Comparison of ENCODE assay signal across 31 cellular contexts in the genomic region with DNA sequence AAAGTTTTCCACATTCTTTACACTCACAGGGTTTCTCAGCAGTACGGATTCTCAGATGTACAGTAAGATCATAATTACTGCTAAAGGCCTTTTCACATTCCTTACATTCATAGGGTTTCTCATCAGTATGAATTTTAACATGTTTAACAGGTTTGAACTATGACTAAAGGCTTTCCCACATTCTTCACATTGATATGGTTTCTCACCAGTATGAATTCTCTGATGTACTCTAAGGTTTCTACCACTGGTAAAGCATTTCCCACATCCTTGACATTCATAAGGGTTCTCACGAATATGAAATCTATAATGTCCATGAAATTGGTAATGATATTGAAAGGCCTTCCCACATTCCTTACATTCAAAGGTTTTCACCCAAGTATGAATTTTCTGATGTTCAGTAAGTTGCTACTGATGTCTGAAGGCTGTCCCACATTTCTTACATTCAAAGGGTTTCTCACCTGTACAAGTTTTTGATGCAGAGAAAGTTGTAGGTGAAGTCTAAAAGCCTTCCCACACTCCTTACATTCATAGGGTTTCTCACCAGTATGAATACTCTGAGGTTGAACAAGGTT.
"Had no signal": no experiment of that assay in that cellular context is flagged by ENCODE, and none has a peak within 500 bp of the region (broad histone marks: within the 10 kb centered on the region; RNA-seq: fewer than 3 reads in every experiment).

No MANE protein-coding gene starts in this region.

- DNase-seq: activated B cell treated with CpG ODN at 0.5 μM for 24 hours; activated CD4-positive, alpha-beta T cell treated with anti-CD3 and anti-CD28 coated beads for 36 hours; activated CD4-positive, alpha-beta T cell treated with anti-CD3 and anti-CD28 coated beads, Interleukin-2, amount 50 U/mL, for 4 hours; activated CD8-positive, alpha-beta memory T cell treated with anti-CD3 and anti-CD28 coated beads for 24 hours; activated effector memory CD4-positive, alpha-beta T cell treated with Interleukin-2 at 50 U/mL for 16 hours; activated naive CD4-positive, alpha-beta T cell treated with Interleukin-2 at 50 U/mL for 16 hours; cerebellar nuclear complex; colonic mucosa; effector CD8-positive, alpha-beta T cell; head of caudate nucleus; hippocampal formation; left cardiac atrium; left ventricle myocardium superior; mammary epithelial cell; naive B cell; ovary; small intestine; stimulated activated CD4-positive, alpha-beta T cell treated with anti-CD3 and anti-CD28 coated beads, Interleukin-4, amount 100 ng/mL, for 24 hours; stomach; T-helper 2 cell; tibial artery; upper lobe of right lung had no signal

- H3K4me1 ChIP-seq: ascending aorta, colonic mucosa, gastroesophageal sphincter, stomach, suprapubic skin, tibial artery, upper lobe of right lung had no signal

- H3K4me3 Mint-ChIP-seq: activated B cell treated with CpG ODN at 0.5 μM for 24 hours; activated CD4-positive, alpha-beta T cell treated with anti-CD3 and anti-CD28 coated beads for 36 hours; activated naive CD8-positive, alpha-beta T cell; brain; naive B cell; stimulated activated memory B cell treated with anti-CD40 and anti-IgM and Interleukin-4, amounts not matched to agents 10 μg/mL and 1 μg/mL and 100 μg/mL, for 72 hours had no signal

- H3K36me3 ChIP-seq: cardiac muscle cell, colonic mucosa, ovary, upper lobe of right lung had no signal

- H3K27me3 ChIP-seq: ascending aorta, cardiac muscle cell, colonic mucosa, gastroesophageal sphincter, ovary, stomach, suprapubic skin, tibial artery, upper lobe of right lung had no signal

- H3K27ac ChIP-seq: ascending aorta, cardiac muscle cell, colonic mucosa, gastroesophageal sphincter, ovary, stomach, suprapubic skin, tibial artery, upper lobe of right lung had no signal

- H3K4me3 ChIP-seq: cardiac muscle cell, colonic mucosa, gastroesophageal sphincter, ovary, stomach, suprapubic skin, tibial artery, upper lobe of right lung had no signal

- ATAC-seq: activated CD4-positive, alpha-beta T cell treated with anti-CD3 and anti-CD28 coated beads for 36 hours; gastroesophageal sphincter; left cardiac atrium; left ventricle myocardium superior; sciatic nerve; stimulated activated memory B cell treated with anti-CD40 and anti-IgM and Interleukin-4, amounts not matched to agents 10 μg/mL and 1 μg/mL and 100 μg/mL, for 72 hours; upper lobe of right lung had no signal

- H3K27ac Mint-ChIP-seq: activated B cell treated with CpG ODN at 0.5 μM for 24 hours; activated CD4-positive, alpha-beta T cell treated with anti-CD3 and anti-CD28 coated beads for 36 hours; activated naive CD8-positive, alpha-beta T cell; brain; naive B cell; progenitor cell of endocrine pancreas; stimulated activated memory B cell treated with anti-CD40 and anti-IgM and Interleukin-4, amounts not matched to agents 10 μg/mL and 1 μg/mL and 100 μg/mL, for 72 hours had no signal

- H3K4me1 Mint-ChIP-seq: activated B cell treated with CpG ODN at 0.5 μM for 24 hours; activated CD4-positive, alpha-beta T cell treated with anti-CD3 and anti-CD28 coated beads for 36 hours; brain; naive B cell; stimulated activated memory B cell treated with anti-CD40 and anti-IgM and Interleukin-4, amounts not matched to agents 10 μg/mL and 1 μg/mL and 100 μg/mL, for 72 hours had no signal

- H3K27me3 Mint-ChIP-seq: activated B cell treated with CpG ODN at 0.5 μM for 24 hours; activated CD4-positive, alpha-beta T cell treated with anti-CD3 and anti-CD28 coated beads for 36 hours; activated naive CD8-positive, alpha-beta T cell; brain; naive B cell; progenitor cell of endocrine pancreas; stimulated activated memory B cell treated with anti-CD40 and anti-IgM and Interleukin-4, amounts not matched to agents 10 μg/mL and 1 μg/mL and 100 μg/mL, for 72 hours had no signal
